ENCODE assay signal across 8 cellular contexts in genomic region chr1:9101510-9102146, GRCh38. TPM values are rescaled to one million over a fixed set of nuclear protein-coding genes. Genes with fewer than 3 reads are reported as not detected.
DNase-seq lines count a peak whose midpoint lies in the region; ATAC-seq and TF ChIP-seq lines count a peak whose summit lies in the region.

No MANE protein-coding gene starts in this region.

- no peak overlapping the region for H2BK15ac ChIP-seq in H9 (ENCODE audit: low read depth, low read length)

- no peak overlapping the region; a peak in 1 of 5 replicates for H3K4me3 Mint-ChIP-seq in H9
- H3K4me3 Mint-ChIP-seq in MCF 10A (ENCODE audit: unreplicated experiment): no peak overlapping the region
- H3K4me3 Mint-ChIP-seq in natural killer cell treated with Interleukin-12 subunit alpha and Interleukin-12 subunit beta and Interleukin-15 and Interleukin-18, amount 100 ng/mL, for 72 hours: no peak overlapping the region

- no peak for ATAC-seq in natural killer cell treated with Interleukin-12 subunit alpha and Interleukin-12 subunit beta and Interleukin-15 and Interleukin-18, amount 100 ng/mL, for 72 hours
- ATAC-seq in GM18909 (IDR thresholded peaks at IDR 0.05; ENCODE audit: poor library complexity, unreplicated experiment): no peak

- no TSS peak for BruUV-seq in MCF 10A (replicated peaks; lab: Mats Ljungman, UMichigan)

- no peak overlapping the region for H4K5ac ChIP-seq in H9 (ENCODE audit: insufficient read length, low read depth, low read length)

- no peak overlapping the region for H2AK5ac ChIP-seq in H9 (ENCODE audit: insufficient read length, low read length)

- no peak for TF ChIP-seq EP300 in tibial nerve (IDR thresholded peaks at IDR 0.05)

- no peak overlapping the region for H3K4ac ChIP-seq in H9 (ENCODE audit: low read depth, low read length)

- H2BK20ac ChIP-seq in H9 (ENCODE audit: low read depth, low read length, poor library complexity, severe bottlenecking): no peak overlapping the region

- H3K23ac ChIP-seq in H9 (ENCODE audit: insufficient read length, low read depth, low read length): no peak overlapping the region

- no peak overlapping the region; the same call in 1 of the 2 replicates for H3K14ac ChIP-seq in H9 (ENCODE audit: insufficient read depth, low read length)

- peaks cover 12 to 16% of the 10 kb centered on the region in 2 experiments for H3K4me1 Mint-ChIP-seq in H9
- no peaks in the 10 kb centered on the region for H3K4me1 Mint-ChIP-seq in MCF 10A (ENCODE audit: insufficient read depth, unreplicated experiment)
- H3K4me1 Mint-ChIP-seq in natural killer cell treated with Interleukin-12 subunit alpha and Interleukin-12 subunit beta and Interleukin-15 and Interleukin-18, amount 100 ng/mL, for 72 hours (ENCODE audit: low read depth in 2 of 2): no peaks in the 10 kb centered on the region

- no peaks in the 10 kb centered on the region for H3K9me3 ChIP-seq in H9 (ENCODE audit: control insufficient read depth, low read depth, low read length)
- no peaks in the 10 kb centered on the region for H3K9me3 ChIP-seq in tibial nerve

- H3K27me3 ChIP-seq in H9 (ENCODE audit: insufficient read depth, low read length) (no peaks in the 10 kb centered on the region), tibial nerve (no peaks in the 10 kb centered on the region)

- H3K27ac Mint-ChIP-seq in H9 (no peak overlapping the region; a peak in 1 of 7 replicates), MCF 10A (ENCODE audit: low read depth, unreplicated experiment) (no peak overlapping the region)
- H3K27ac Mint-ChIP-seq in natural killer cell treated with Interleukin-12 subunit alpha and Interleukin-12 subunit beta and Interleukin-15 and Interleukin-18, amount 100 ng/mL, for 72 hours: no peak overlapping the region

- TF ChIP-seq CTCF in H9 (conservative IDR thresholded peaks at IDR 0.05) (peak; percentile 91), MCF 10A (IDR thresholded peaks at IDR 0.05; ENCODE audit: unreplicated experiment) (peak; percentile 57), tibial nerve (IDR thresholded peaks at IDR 0.05) (peak; percentile 14 to 63 (median 38))

- POLR2A ChIA-PET in MCF 10A (lab: Yijun Ruan, JAX): interaction anchor here (0.6 to 2.5 kb wide), 8 partner anchors 39 to 228 kb away, joined by 3 to 11 read pairs (median 4); no protein-coding TSS in a partner anchor

- H2AFZ ChIP-seq in H9 (ENCODE audit: low read length): no peak overlapping the region

- DNase-seq in DMS153 treated with DMSO at 0.1 percent for 48 hours (lab: John Stamatoyannopoulos, UW; ENCODE audit: unreplicated experiment) (peak; percentile 82), H9 (peak; percentile 78), NCI-H82 treated with DMSO at 0.1 percent for 48 hours (lab: John Stamatoyannopoulos, UW; ENCODE audit: unreplicated experiment) (peak; percentile 28), MCF 10A (ENCODE audit: unreplicated experiment) (peak; percentile 65), kidney tubule cell (ENCODE audit: low spot score) (peak; percentile 61), tibial nerve (ENCODE audit: low spot score in 2 of 2) (peak in 1 of 2 donors; percentile 51)
- DNase-seq in natural killer cell treated with Interleukin-12 subunit alpha and Interleukin-12 subunit beta and Interleukin-15 and Interleukin-18, amount 100 ng/mL, for 72 hours (ENCODE audit: low spot score): no peak

- H3K4me3 ChIP-seq in tibial nerve: no peak overlapping the region

- intact Hi-C loops in MCF 10A (cut with micrococcal nuclease): loop anchor here (1.0 to 5.0 kb wide), 3 partner anchors 96 to 224 kb away; partner anchors contain the start of gene ENO1

- no peak overlapping the region for H3K9ac ChIP-seq in H9 (ENCODE audit: extremely low read depth, insufficient read length, low read length)

- H4K20me1 ChIP-seq in H9 (ENCODE audit: control insufficient read depth, insufficient read depth, insufficient read length): no peaks in the 10 kb centered on the region

- no CpG with 5 or more reads among the region's 4 CpGs for WGBS in H9 (ENCODE audit: extremely low coverage, insufficient read length, low lambda C conversion rate)
- WGBS in tibial nerve, 2 donors: 48 to 66% methylated on average over 4 of the region's 4 CpGs

- H3K79me1 ChIP-seq in H9 (ENCODE audit: insufficient read depth, low read depth, low read length, poor library complexity, severe bottlenecking): no peaks in the 10 kb centered on the region

- no peaks in the 10 kb centered on the region for H3K79me2 ChIP-seq in H9 (ENCODE audit: insufficient read depth, low read length)

- no peak overlapping the region for H3K18ac ChIP-seq in H9 (ENCODE audit: insufficient read length, low read depth, low read length)

- H3K4me1 ChIP-seq in H9 (ENCODE audit: insufficient read depth, low read length) (no peaks in the 10 kb centered on the region; the same call in 1 of the 2 replicates), tibial nerve (peaks cover 0 to under 1% (median 0%) of the 10 kb centered on the region in 4 donors)

- no peak overlapping the region for H2BK120ac ChIP-seq in H9 (ENCODE audit: low read depth, low read length, poor library complexity, severe bottlenecking)

- H2BK5ac ChIP-seq in H9 (ENCODE audit: insufficient read length, low read length): no peak overlapping the region

- TF ChIP-seq POLR2A in tibial nerve (IDR thresholded peaks at IDR 0.05): no peak

- no peak overlapping the region for H4K91ac ChIP-seq in H9 (ENCODE audit: insufficient read length, low read depth, low read length)

- CTCF ChIA-PET in MCF 10A (lab: Yijun Ruan, JAX): interaction anchor here (0.6 to 7.2 kb wide), 25 partner anchors 8 to 568 kb away, joined by 3 to 45 read pairs (median 4); no protein-coding TSS in a partner anchor

- no peak overlapping the region for H3K56ac ChIP-seq in H9 (ENCODE audit: insufficient read length, low read depth, low read length)

- no peaks in the 10 kb centered on the region for H3K23me2 ChIP-seq in H9 (ENCODE audit: insufficient read length, low read depth, low read length, poor library complexity, severe bottlenecking)

- H2BK12ac ChIP-seq in H9 (ENCODE audit: insufficient read length, low read depth, low read length): no peak overlapping the region

- no peak overlapping the region for H3K27ac ChIP-seq in H9 (ENCODE audit: insufficient read length, low read depth, low read length)
- H3K27ac ChIP-seq in tibial nerve: no peak overlapping the region

- no peak overlapping the region for H3T11ph ChIP-seq in H9 (ENCODE audit: low read length)

- peaks cover 2% of the 10 kb centered on the region; the same call in 1 of the 2 replicates for H3K27me3 Mint-ChIP-seq in H9 (ENCODE audit: low read depth)
- no peaks in the 10 kb centered on the region for H3K27me3 Mint-ChIP-seq in MCF 10A (ENCODE audit: insufficient read depth, unreplicated experiment)
- no peaks in the 10 kb centered on the region for H3K27me3 Mint-ChIP-seq in natural killer cell treated with Interleukin-12 subunit alpha and Interleukin-12 subunit beta and Interleukin-15 and Interleukin-18, amount 100 ng/mL, for 72 hours

- peaks cover 0 to 44% (median 4%) of the 10 kb centered on the region in 3 donors for H3K36me3 ChIP-seq in tibial nerve

- H3K9me3 Mint-ChIP-seq in H9 (peaks cover 11 to 14% of the 10 kb centered on the region in 2 experiments), MCF 10A (ENCODE audit: unreplicated experiment) (no peaks in the 10 kb centered on the region)
- H3K9me3 Mint-ChIP-seq in natural killer cell treated with Interleukin-12 subunit alpha and Interleukin-12 subunit beta and Interleukin-15 and Interleukin-18, amount 100 ng/mL, for 72 hours: no peaks in the 10 kb centered on the region

- H3K4me2 ChIP-seq in H9 (ENCODE audit: insufficient read depth, insufficient read length, low read length): no peak overlapping the region

- no peak overlapping the region for H4K8ac ChIP-seq in H9 (replicated peaks; ENCODE audit: insufficient read length, low read depth, low read length)

- peaks cover 2 to 16% (median 5%) of the 10 kb centered on the region in 3 experiments for H3K36me3 Mint-ChIP-seq in H9 (ENCODE audit: insufficient read depth in 1 of 3, low read depth in 3 of 3)
- peaks cover 34% of the 10 kb centered on the region for H3K36me3 Mint-ChIP-seq in MCF 10A (ENCODE audit: insufficient read depth, unreplicated experiment)
- H3K36me3 Mint-ChIP-seq in natural killer cell treated with Interleukin-12 subunit alpha and Interleukin-12 subunit beta and Interleukin-15 and Interleukin-18, amount 100 ng/mL, for 72 hours: no peaks in the 10 kb centered on the region

RNA-seq across cellular contexts. Expression of gene GPR157, which starts 27.3 kb away (rescaled TPM):
- 3.8 and 4.1 TPM in 2 replicates for total RNA-seq in H9 (2021)
- total RNA-seq in MCF 10A (2022): 8.1 and 12.7 TPM in 2 replicates
- total RNA-seq in tibial nerve: 10 to 100 TPM in 1 of 4 donors, 1 to 10 TPM in 3; 2.8 to 10.5 (median 6.2) TPM
- 1 to 10 TPM; 1.6 to 2.9 TPM for total RNA-seq in natural killer cell treated with Interleukin-12 subunit alpha and Interleukin-12 subunit beta and Interleukin-15 and Interleukin-18, amount 100 ng/mL, for 72 hours

RNA-seq across cellular contexts. Expression of gene SLC2A5, which starts 32.2 kb away (rescaled TPM):
- total RNA-seq in H9 (2021): not detected in 2 replicates
- total RNA-seq in MCF 10A (2022): 0.39 and 0.61 TPM in 2 replicates
- 10 to 100 TPM in 1 of 4 donors, 1 to 10 TPM in 3; 1.9 to 15.7 (median 5.2) TPM for total RNA-seq in tibial nerve
- not detected for total RNA-seq in natural killer cell treated with Interleukin-12 subunit alpha and Interleukin-12 subunit beta and Interleukin-15 and Interleukin-18, amount 100 ng/mL, for 72 hours

Comparison
In these comparisons a context has a peak if more than half of its experiments do, and no peak if none do; other contexts are left out.
1. CTCF ChIP-seq: peak in every context shown above with its lines; median percentile 91 in H9; 57 in MCF 10A; 38 in tibial nerve.